23 cellular contexts compared by ENCODE assay signal in genomic region chr6:166389119-166389518, GRCh38.
"Had no signal": no experiment of that assay in that cellular context is flagged by ENCODE, and none has a peak within 500 bp of the region (broad histone marks: within the 10 kb centered on the region; RNA-seq: fewer than 3 reads in every experiment).

No MANE protein-coding gene starts in this region.

- H3K4me3 Mint-ChIP-seq: activated CD8-positive, alpha-beta T cell treated with anti-CD3 and anti-CD28 coated beads, Interleukin-2, amount 10 ng/mL, durations not matched to agents 7 days and 5 days; activated naive CD8-positive, alpha-beta T cell treated with anti-CD3 and anti-CD28 coated beads, Interleukin-2, amount 10 ng/mL, durations not matched to agents 7 days and 5 days; IgD-negative memory B cell; WTC11 had no signal

- H3K27ac Mint-ChIP-seq: activated CD8-positive, alpha-beta T cell treated with anti-CD3 and anti-CD28 coated beads, Interleukin-2, amount 10 ng/mL, durations not matched to agents 7 days and 5 days; activated naive CD8-positive, alpha-beta T cell treated with anti-CD3 and anti-CD28 coated beads, Interleukin-2, amount 10 ng/mL, durations not matched to agents 7 days and 5 days; WTC11 had no signal

- H3K4me3 ChIP-seq: adrenal gland, SK-N-MC had no signal

- H3K4me1 Mint-ChIP-seq: activated naive CD8-positive, alpha-beta T cell treated with anti-CD3 and anti-CD28 coated beads, Interleukin-2, amount 10 ng/mL, durations not matched to agents 7 days and 5 days had no signal

- H3K36me3 Mint-ChIP-seq: activated naive CD8-positive, alpha-beta T cell treated with anti-CD3 and anti-CD28 coated beads, Interleukin-2, amount 10 ng/mL, durations not matched to agents 7 days and 5 days; IgD-negative memory B cell; WTC11 had no signal

- H3K36me3 ChIP-seq: adrenal gland had no signal

- H3K27me3 ChIP-seq: adrenal gland had no signal

- H3K9me3 ChIP-seq: adrenal gland had no signal

- H3K27ac ChIP-seq: adrenal gland, KMS-11, SK-N-MC had no signal

- ATAC-seq: activated CD8-positive, alpha-beta T cell treated with anti-CD3 and anti-CD28 coated beads, Interleukin-2, amount 10 ng/mL, durations not matched to agents 7 days and 5 days; WTC11 had no signal

- H3K9ac ChIP-seq: KMS-11 had no signal

- DNase-seq: activated CD4-positive, alpha-beta T cell treated with anti-CD3 and anti-CD28 coated beads for 48 hours; activated CD4-positive, alpha-beta T cell treated with anti-CD3 and anti-CD28 coated beads, Interleukin-2, amount 50 U/mL, for 4 hours; activated CD4-positive, CD25-positive, alpha-beta regulatory T cell treated with anti-CD3 and anti-CD28 coated beads, Interleukin-2, amount 50 U/mL, for 72 hours; activated CD8-positive, alpha-beta memory T cell treated with anti-CD3 and anti-CD28 coated beads, Interleukin-2, amount 50 U/mL, for 48 hours; activated CD8-positive, alpha-beta T cell treated with anti-CD3 and anti-CD28 coated beads, Interleukin-2, amount 10 ng/mL, durations not matched to agents 7 days and 5 days; activated naive CD4-positive, alpha-beta T cell treated with anti-CD3 and anti-CD28 coated beads, Interleukin-2, amount 50 U/mL, for 16 hours; activated naive CD8-positive, alpha-beta T cell treated with anti-CD3 and anti-CD28 coated beads, Interleukin-2, amount 10 ng/mL, durations not matched to agents 7 days and 5 days; activated T-cell treated with anti-CD3 and anti-CD28 coated beads, Interleukin-2, amount 50 U/mL, for 1 hour; adrenal gland; anterior cingulate cortex; cerebellar nuclear complex; NCI-H1092; NCI-H1417; NCI-H2029 treated with DMSO at 0.1 percent for 48 hours; NCI-H345; NCI-H510A treated with DMSO at 0.1 percent for 48 hours; NCI-H69; SHP77; SW 1271 had no signal
